2 cellular contexts compared by ENCODE assay signal in genomic region chr17:58534331-58534730, GRCh38.
A peak's percentile ranks its signal among the peaks of the same experiment; 100 is the strongest.
TF ChIP-seq lines count a peak whose summit lies in the region.

No MANE protein-coding gene starts in this region.

TF ChIP-seq in HCT116, 20 proteins besides CTCF, POLR2A, EP300 and RAD21:
- TF ChIP-seq EZH2 (IDR thresholded peaks at IDR 0.05): no peak
- TF ChIP-seq POLR2AphosphoS5 (IDR thresholded peaks at IDR 0.05; ENCODE audit: low read depth, low read length): no peak
- TF ChIP-seq EZH2phosphoT487 (IDR thresholded peaks at IDR 0.05; ENCODE audit: borderline replicate concordance): no peak
- TF ChIP-seq EGR1 (IDR thresholded peaks at IDR 0.05; ENCODE audit: low read depth): no peak
- TF ChIP-seq MAX (IDR thresholded peaks at IDR 0.05): no peak
- no peak for TF ChIP-seq SP1 (IDR thresholded peaks at IDR 0.05; ENCODE audit: low read depth)
- TF ChIP-seq ELF1 (IDR thresholded peaks at IDR 0.05; ENCODE audit: borderline replicate concordance, low read depth): no peak
- no peak for TF ChIP-seq FOSL1 (IDR thresholded peaks at IDR 0.05; ENCODE audit: low read depth)
- no peak for TF ChIP-seq REST (IDR thresholded peaks at IDR 0.05; ENCODE audit: low read depth)
- no peak for TF ChIP-seq ZFX (IDR thresholded peaks at IDR 0.05)
- TF ChIP-seq TCF7L2 (IDR thresholded peaks at IDR 0.05; ENCODE audit: borderline replicate concordance, extremely low read depth, insufficient read depth, insufficient read length): no peak
- TF ChIP-seq JUND (IDR thresholded peaks at IDR 0.05): no peak
- TF ChIP-seq CBX3 (IDR thresholded peaks at IDR 0.05; ENCODE audit: low read depth): no peak
- TF ChIP-seq SIN3A (IDR thresholded peaks at IDR 0.05; ENCODE audit: low read depth): no peak
- no peak for TF ChIP-seq CEBPB (IDR thresholded peaks at IDR 0.05; ENCODE audit: low read depth)

TF ChIP-seq in HepG2, 621 proteins besides CTCF, POLR2A, EP300 and RAD21:
- peak; percentile 64 for TF ChIP-seq CEBPG (CRISPR knock-in tag; IDR thresholded peaks at IDR 0.05)
- no peak for TF ChIP-seq ZNF770 (CRISPR knock-in tag; IDR thresholded peaks at IDR 0.05)
- TF ChIP-seq MXI1 (IDR thresholded peaks at IDR 0.05; ENCODE audit: borderline replicate concordance, low read depth, low read length): no peak
- no peak for TF ChIP-seq SOX5 (CRISPR knock-in tag; IDR thresholded peaks at IDR 0.05; ENCODE audit: borderline replicate concordance)
- no peak for TF ChIP-seq HNF1A (IDR thresholded peaks at IDR 0.05; ENCODE audit: low read depth)
- TF ChIP-seq HNF1A (CRISPR knock-in tag; IDR thresholded peaks at IDR 0.05; ENCODE audit: borderline replicate concordance): no peak
- TF ChIP-seq SAP130 (CRISPR knock-in tag; IDR thresholded peaks at IDR 0.05; ENCODE audit: low read depth): peak; percentile 1; the same call in 1 of the 2 replicates
- no peak for TF ChIP-seq MIER2 (CRISPR knock-in tag; IDR thresholded peaks at IDR 0.05)
- peak; percentile 17; the same call in 1 of the 2 replicates for TF ChIP-seq MYC (CRISPR knock-in tag; IDR thresholded peaks at IDR 0.05; ENCODE audit: borderline replicate concordance)
- no peak for TF ChIP-seq ZNF431 (CRISPR knock-in tag; IDR thresholded peaks at IDR 0.05; ENCODE audit: borderline replicate concordance, low read depth)
- TF ChIP-seq HNRNPLL (IDR thresholded peaks at IDR 0.05; ENCODE audit: low read depth, low read length, poor library complexity, severe bottlenecking): no peak
- no peak for TF ChIP-seq CEBPB (IDR thresholded peaks at IDR 0.05; ENCODE audit: borderline replicate concordance, low read depth, low read length)
- TF ChIP-seq ZNF510 (CRISPR knock-in tag; IDR thresholded peaks at IDR 0.05; ENCODE audit: low read depth): no peak
- no peak for TF ChIP-seq IRF1 (CRISPR knock-in tag; IDR thresholded peaks at IDR 0.05; ENCODE audit: low read depth)
- 0 out of 2 replicates have a peak, but pooled peaks have one; percentile 25 for TF ChIP-seq ZMYM2 (CRISPR knock-in tag; IDR thresholded peaks at IDR 0.05)
- no peak for TF ChIP-seq ZNF430 (CRISPR knock-in tag; IDR thresholded peaks at IDR 0.05)
- TF ChIP-seq ZNF652 (CRISPR knock-in tag; IDR thresholded peaks at IDR 0.05; ENCODE audit: borderline replicate concordance, low read depth): peak; percentile 89
- TF ChIP-seq STAG1 (CRISPR knock-in tag; IDR thresholded peaks at IDR 0.05): peak; percentile 24; the same call in 1 of the 2 replicates
- no peak for TF ChIP-seq ZNF792 (CRISPR knock-in tag; IDR thresholded peaks at IDR 0.05)
- TF ChIP-seq ZBTB33 (CRISPR knock-in tag; IDR thresholded peaks at IDR 0.05): peak; percentile 79; the same call in 1 of the 2 replicates
- no peak for TF ChIP-seq ZFP82 (CRISPR knock-in tag; IDR thresholded peaks at IDR 0.05; ENCODE audit: borderline replicate concordance)
- TF ChIP-seq NKX3-1 (CRISPR knock-in tag; IDR thresholded peaks at IDR 0.05): no peak
- TF ChIP-seq ZNF337 (CRISPR knock-in tag; IDR thresholded peaks at IDR 0.05; ENCODE audit: borderline replicate concordance, low read depth): no peak
- TF ChIP-seq TGIF2 (CRISPR knock-in tag; IDR thresholded peaks at IDR 0.05): no peak
- TF ChIP-seq DNMT1 (CRISPR knock-in tag; IDR thresholded peaks at IDR 0.05): no peak
- no peak for TF ChIP-seq MIER3 (CRISPR knock-in tag; IDR thresholded peaks at IDR 0.05; ENCODE audit: borderline replicate concordance)
- TF ChIP-seq TCF7 (IDR thresholded peaks at IDR 0.05; ENCODE audit: low read depth): no peak
- TF ChIP-seq ZNF546 (CRISPR knock-in tag; conservative IDR thresholded peaks at IDR 0.05): no peak
- no peak for TF ChIP-seq POLR2G (IDR thresholded peaks at IDR 0.05; ENCODE audit: low read depth, low read length)
- no peak for TF ChIP-seq MAX (IDR thresholded peaks at IDR 0.05)
- no peak for TF ChIP-seq MEIS1 (CRISPR knock-in tag; IDR thresholded peaks at IDR 0.05; ENCODE audit: borderline replicate concordance)
- TF ChIP-seq SNAPC4 (CRISPR knock-in tag; IDR thresholded peaks at IDR 0.05): no peak
- peak; percentile 18; the same call in 1 of the 2 replicates for TF ChIP-seq ZFY (CRISPR knock-in tag; IDR thresholded peaks at IDR 0.05)
- peak in 1 of 2 experiments; percentile 78; a peak in 1 of 4 replicates for TF ChIP-seq ATF4 (CRISPR knock-in tag; IDR thresholded peaks at IDR 0.05)
- no peak for TF ChIP-seq IKZF1 (IDR thresholded peaks at IDR 0.05)
- 0 out of 2 replicates have a peak, but pooled peaks have one; percentile 41 for TF ChIP-seq TRIM24 (CRISPR knock-in tag; IDR thresholded peaks at IDR 0.05)
- no peak for TF ChIP-seq ZNF766 (CRISPR knock-in tag; IDR thresholded peaks at IDR 0.05; ENCODE audit: borderline replicate concordance)
- TF ChIP-seq CHCHD3 (CRISPR knock-in tag; IDR thresholded peaks at IDR 0.05): 0 out of 2 replicates have a peak, but pooled peaks have one; percentile 11
- TF ChIP-seq ZNF883 (CRISPR knock-in tag; IDR thresholded peaks at IDR 0.05; ENCODE audit: not compliant biosample characterization): no peak
- no peak for TF ChIP-seq CC2D1A (CRISPR knock-in tag; IDR thresholded peaks at IDR 0.05)
- TF ChIP-seq PCBP2 (optimal IDR thresholded peaks at IDR 0.05; ENCODE audit: low read depth, low read length, poor library complexity, severe bottlenecking): no peak
